10 cellular contexts compared by ENCODE assay signal in genomic region chr6:47741807-47742206, GRCh38. TPM values are rescaled to one million over a fixed set of nuclear protein-coding genes. Genes with fewer than 3 reads are reported as not detected.
DNase-seq lines count a peak whose midpoint lies in the region; ATAC-seq and TF ChIP-seq lines count a peak whose summit lies in the region.
"Had no signal": no experiment of that assay in that cellular context is flagged by ENCODE, and none has a peak within 500 bp of the region (broad histone marks: within the 10 kb centered on the region; RNA-seq: fewer than 3 reads in every experiment).

No MANE protein-coding gene starts in this region.

- H3K4me3 Mint-ChIP-seq in progenitor cell of endocrine pancreas (ENCODE audit: low read depth): no peak overlapping the region
- H3K4me3 Mint-ChIP-seq in activated CD4-positive, alpha-beta memory T cell treated with anti-CD3 and anti-CD28 coated beads for 36 hours: no peak overlapping the region
- H3K4me3 Mint-ChIP-seq: T-cell had no signal

- no peak overlapping the region for H3K4me3 ChIP-seq in retinal pigment epithelial cell (ENCODE audit: low read length)

- intact Hi-C loops in activated CD4-positive, alpha-beta memory T cell treated with anti-CD3 and anti-CD28 coated beads for 36 hours (cut with micrococcal nuclease): loop anchor here (5.0 kb wide), 1 partner anchor 85 kb away; no protein-coding TSS in a partner anchor

- no peaks in the 10 kb centered on the region for H3K27me3 Mint-ChIP-seq in progenitor cell of endocrine pancreas
- H3K27me3 Mint-ChIP-seq in activated CD4-positive, alpha-beta memory T cell treated with anti-CD3 and anti-CD28 coated beads for 36 hours: no peaks in the 10 kb centered on the region
- H3K27me3 Mint-ChIP-seq: T-cell had no signal

- peaks cover 3% of the 10 kb centered on the region for H3K9me3 Mint-ChIP-seq in progenitor cell of endocrine pancreas (ENCODE audit: low read depth)
- H3K9me3 Mint-ChIP-seq in activated CD4-positive, alpha-beta memory T cell treated with anti-CD3 and anti-CD28 coated beads for 36 hours: no peaks in the 10 kb centered on the region
- H3K9me3 Mint-ChIP-seq: T-cell had no signal

- ATAC-seq in GM19351 (IDR thresholded peaks at IDR 0.05; ENCODE audit: unreplicated experiment): peak; percentile 69
- peak; percentile 66 for ATAC-seq in HG03378 (IDR thresholded peaks at IDR 0.05; ENCODE audit: unreplicated experiment)
- ATAC-seq: T-cell had no signal

- DNase-seq in cerebellar cortex (ENCODE audit: low spot score) (peak; percentile 14), retinal pigment epithelial cell (ENCODE audit: low read depth) (peak; percentile 68), NCI-H146 treated with DMSO at 0.1 percent for 48 hours (lab: John Stamatoyannopoulos, UW; ENCODE audit: unreplicated experiment) (no peak), progenitor cell of endocrine pancreas (ENCODE audit: low spot score, unreplicated experiment) (no peak)
- no peak for DNase-seq in activated CD4-positive, alpha-beta memory T cell treated with anti-CD3 and anti-CD28 coated beads for 36 hours
- DNase-seq: brain microvascular endothelial cell, kidney, T-cell had no signal

- no peak overlapping the region for H3K27ac Mint-ChIP-seq in progenitor cell of endocrine pancreas
- no peak overlapping the region for H3K27ac Mint-ChIP-seq in activated CD4-positive, alpha-beta memory T cell treated with anti-CD3 and anti-CD28 coated beads for 36 hours
- H3K27ac Mint-ChIP-seq: T-cell had no signal

- CTCF ChIA-PET in activated CD4-positive, alpha-beta memory T cell treated with anti-CD3 and anti-CD28 coated beads for 36 hours (lab: Charles Lee): interaction anchor here (1.2 kb wide), 1 partner anchor 19 kb away, joined by 4 read pairs; no protein-coding TSS in a partner anchor

- POLR2A ChIA-PET in activated CD4-positive, alpha-beta memory T cell treated with anti-CD3 and anti-CD28 coated beads for 36 hours (lab: Charles Lee): no interaction called here

- TF ChIP-seq CTCF in retinal pigment epithelial cell (conservative IDR thresholded peaks at IDR 0.05; ENCODE audit: low read depth, low read length) (no peak), progenitor cell of endocrine pancreas (IDR thresholded peaks at IDR 0.05; ENCODE audit: unreplicated experiment) (no peak)

- no peaks in the 10 kb centered on the region for H3K36me3 Mint-ChIP-seq in progenitor cell of endocrine pancreas (ENCODE audit: insufficient read depth)
- no peaks in the 10 kb centered on the region for H3K36me3 Mint-ChIP-seq in activated CD4-positive, alpha-beta memory T cell treated with anti-CD3 and anti-CD28 coated beads for 36 hours
- H3K36me3 Mint-ChIP-seq: T-cell had no signal

- no peaks in the 10 kb centered on the region for H3K4me1 Mint-ChIP-seq in progenitor cell of endocrine pancreas (ENCODE audit: low read depth)
- peaks cover 10% of the 10 kb centered on the region for H3K4me1 Mint-ChIP-seq in activated CD4-positive, alpha-beta memory T cell treated with anti-CD3 and anti-CD28 coated beads for 36 hours (ENCODE audit: low read depth)
- H3K4me1 Mint-ChIP-seq: T-cell had no signal

RNA-seq across cellular contexts. Expression of gene OPN5, which starts 40.0 kb away (rescaled TPM):
- 0.09 TPM in 1 of 2 replicates, not detected in the other for total RNA-seq in progenitor cell of endocrine pancreas
- total RNA-seq in activated CD4-positive, alpha-beta memory T cell treated with anti-CD3 and anti-CD28 coated beads for 36 hours: not detected
- total RNA-seq: T-cell had no signal

RNA-seq across cellular contexts. Expression of gene ADGRF4, which starts 43.4 kb away (rescaled TPM):
- total RNA-seq in progenitor cell of endocrine pancreas: 2.6 TPM in 2 replicates
- total RNA-seq in activated CD4-positive, alpha-beta memory T cell treated with anti-CD3 and anti-CD28 coated beads for 36 hours: not detected
- total RNA-seq: kidney, T-cell had no signal

Comparison
In these comparisons a context has a peak if more than half of its experiments do, and no peak if none do; other contexts are left out.
1. DNase-seq: peak in cerebellar cortex (single experiment) and retinal pigment epithelial cell (single experiment); none in NCI-H146 treated with DMSO at 0.1 percent for 48 hours (single experiment), progenitor cell of endocrine pancreas (single experiment) and activated CD4-positive, alpha-beta memory T cell treated with anti-CD3 and anti-CD28 coated beads for 36 hours (single experiment).